In the genomic region with DNA sequence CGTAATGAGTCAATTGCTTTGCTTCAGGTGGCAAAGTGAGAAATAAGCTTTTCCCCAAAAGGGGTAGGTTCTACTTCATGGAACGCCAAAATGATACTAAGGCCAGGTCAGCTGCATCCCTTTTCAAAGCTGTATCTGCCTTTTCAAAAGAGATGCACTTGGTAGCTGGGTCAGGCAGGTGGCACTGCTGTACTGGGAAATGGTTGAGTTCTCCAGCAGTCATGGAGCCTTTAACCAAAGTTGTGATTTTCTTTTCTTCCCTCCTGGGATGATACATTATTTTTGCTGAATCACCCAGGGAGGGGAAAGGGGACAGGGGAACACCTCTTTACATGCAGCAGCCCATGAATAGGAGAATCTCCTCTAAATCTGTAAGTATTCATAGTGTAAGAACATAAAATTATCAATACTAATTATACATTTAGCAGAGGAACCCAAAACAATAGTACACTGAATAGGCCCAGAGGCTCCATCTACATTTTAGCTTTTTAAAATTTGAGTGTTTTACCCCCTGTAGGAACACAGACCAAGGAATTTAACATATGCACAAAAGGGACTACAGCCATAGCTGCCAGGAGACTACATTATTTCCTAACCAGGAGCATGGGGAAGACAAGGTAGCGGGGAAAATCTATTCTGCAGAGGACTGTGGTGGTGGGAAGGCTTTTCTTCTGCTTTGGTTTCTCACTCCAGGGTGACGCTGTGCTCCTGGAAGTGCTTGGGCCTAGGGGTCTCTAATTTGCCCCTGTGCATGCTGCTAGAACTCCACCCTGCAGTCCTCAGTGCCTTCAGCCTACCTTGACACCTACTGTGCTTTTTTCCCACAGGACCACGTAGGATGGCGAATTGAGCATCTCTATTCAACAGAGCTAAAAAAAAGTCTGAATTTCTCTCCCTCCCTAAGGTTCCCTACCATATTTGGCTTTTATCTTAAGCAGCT, we compare ENCODE assay signal across 8 cellular contexts. TPM values are rescaled to one million over a fixed set of nuclear protein-coding genes. Genes with fewer than 3 reads are reported as not detected.
DNase-seq lines count a peak whose midpoint lies in the region; ATAC-seq and TF ChIP-seq lines count a peak whose summit lies in the region.

No MANE protein-coding gene starts in this region.

- ATAC-seq in HG02870 (IDR thresholded peaks at IDR 0.05; ENCODE audit: unreplicated experiment) (peak; percentile 75), HG03095 (IDR thresholded peaks at IDR 0.05; ENCODE audit: unreplicated experiment) (no peak)
- ATAC-seq in naive thymus-derived CD8-positive, alpha-beta T cell, result peak; percentile 66 to 72

- H3K9me3 ChIP-seq in testis, result no peaks in the 10 kb centered on the region

- intact Hi-C loops in testis (cut with DNase I; ENCODE audit: low total_unique reads), result loop anchor here (10.0 kb wide), 1 partner anchor 261 kb away; no protein-coding TSS in a partner anchor

- peak overlapping the region in 4 of 10 donors; percentile 1 to 41 (median 28) for H3K27ac Mint-ChIP-seq in naive thymus-derived CD8-positive, alpha-beta T cell

- no peak overlapping the region for H3K4me3 Mint-ChIP-seq in naive thymus-derived CD8-positive, alpha-beta T cell

- peaks cover 1 to 6% (median 4%) of the 10 kb centered on the region in 4 donors for H3K4me1 Mint-ChIP-seq in naive thymus-derived CD8-positive, alpha-beta T cell

- H3K36me3 ChIP-seq in testis (ENCODE audit: low read depth, missing control alignments), result no peaks in the 10 kb centered on the region

- no peaks in the 10 kb centered on the region for H3K27me3 Mint-ChIP-seq in naive thymus-derived CD8-positive, alpha-beta T cell

- no peak overlapping the region for H3K27ac ChIP-seq in testis

- peak; percentile 29 to 70 (median 57) for TF ChIP-seq CTCF in testis (IDR thresholded peaks at IDR 0.05)

- no peaks in the 10 kb centered on the region for H3K9me3 Mint-ChIP-seq in naive thymus-derived CD8-positive, alpha-beta T cell

- DNase-seq in DMS79 treated with DMSO at 0.1 percent for 48 hours (lab: John Stamatoyannopoulos, UW) (peak; percentile 37), NCI-H82 treated with DMSO at 0.1 percent for 48 hours (lab: John Stamatoyannopoulos, UW; ENCODE audit: unreplicated experiment) (peak; percentile 21), fibroblast of gingiva (ENCODE audit: low read depth) (peak; percentile 68), testis (peak; percentile 65)
- peak; percentile 48 for DNase-seq in activated T-cell treated with anti-CD3 and anti-CD28 coated beads, Interleukin-2, amount 50 U/mL, for 1 hour
- peak; percentile 10 to 67 (median 27) for DNase-seq in naive thymus-derived CD8-positive, alpha-beta T cell

- 79 to 82% methylated on average over 6 of the region's 6 CpGs for WGBS in testis, 2 donors

- no peak overlapping the region for H3K4me3 ChIP-seq in testis

- TF ChIP-seq POLR2A in testis (IDR thresholded peaks at IDR 0.05), result no peak

- H3K36me3 Mint-ChIP-seq in naive thymus-derived CD8-positive, alpha-beta T cell, result peaks cover 0 to 16% (median 2%) of the 10 kb centered on the region in 3 donors

- POLR2A ChIA-PET in naive thymus-derived CD8-positive, alpha-beta T cell (lab: Charles Lee), result interaction anchor here (1.4 kb wide), 1 partner anchor 278 kb away, joined by 5 read pairs; no protein-coding TSS in a partner anchor

- no peaks in the 10 kb centered on the region for H3K4me1 ChIP-seq in testis

- no peaks in the 10 kb centered on the region for H3K27me3 ChIP-seq in testis

RNA-seq across cellular contexts. Expression of a gene that starts 6.4 kb away (rescaled TPM):
- total RNA-seq in naive thymus-derived CD8-positive, alpha-beta T cell, result not detected
- under 1 TPM in 2 of 3 donors, not detected in 1; 0.08 to 0.11 TPM for polyA plus RNA-seq in naive thymus-derived CD8-positive, alpha-beta T cell
- not detected for total RNA-seq in testis
- 0.11 TPM for polyA plus RNA-seq in testis (ENCODE audit: insufficient read depth, low read depth, low replicate concordance)
